27 cellular contexts compared by ENCODE assay signal in the genomic region with DNA sequence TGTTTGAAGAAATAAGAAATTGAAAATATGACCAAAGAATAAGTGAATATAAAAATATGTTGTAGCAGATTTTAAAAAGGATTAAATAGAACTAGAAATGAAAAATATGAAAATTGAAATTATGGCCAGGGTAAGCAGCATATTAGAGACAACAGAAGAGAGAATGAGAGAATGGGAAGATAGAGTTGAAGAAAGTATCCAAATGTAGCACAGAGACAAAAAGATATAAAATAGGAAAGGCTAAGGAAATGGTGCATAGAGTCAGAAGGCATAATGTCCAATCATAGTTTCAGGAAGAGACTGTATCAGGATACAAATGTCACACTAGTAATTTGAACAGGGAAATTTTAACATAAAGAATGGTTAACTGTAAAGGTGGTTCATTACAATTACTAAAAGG.
"Had no signal": no experiment of that assay in that cellular context is flagged by ENCODE, and none has a peak within 500 bp of the region (broad histone marks: within the 10 kb centered on the region; RNA-seq: fewer than 3 reads in every experiment).

No MANE protein-coding gene starts in this region.

- H3K27me3 Mint-ChIP-seq: stimulated activated naive CD8-positive, alpha-beta T cell treated with anti-CD3 and anti-CD28 coated beads, Interleukin-15, Interleukin-2, amounts not matched to agents 100 ng/mL and 50 ng/mL, for 24 hours had no signal

- H3K4me1 Mint-ChIP-seq: nephron; neural progenitor cell; stimulated activated effector memory CD8-positive, alpha-beta T cell treated with anti-CD3 and anti-CD28 coated beads, Interleukin-12 subunit alpha, Interleukin-12 subunit beta, amount 100 ng/mL, for 72 hours; stimulated activated naive B cell treated with anti-CD40 and anti-IgM and Interleukin-4, amounts not matched to agents 10 μg/mL and 1 μg/mL and 100 μg/mL, for 72 hours had no signal

- H2AFZ ChIP-seq: neural progenitor cell, parathyroid adenoma had no signal

- H3K36me3 ChIP-seq: neural progenitor cell, ovary, right lobe of liver, sigmoid colon, stomach, thoracic aorta, thyroid gland, upper lobe of left lung, vagina had no signal

- H3K27me3 ChIP-seq: neural progenitor cell, ovary, right lobe of liver, sigmoid colon, stomach, thyroid gland, tibial nerve, upper lobe of left lung, vagina had no signal

- H3K4me3 Mint-ChIP-seq: nephron; neural progenitor cell; stimulated activated effector memory CD8-positive, alpha-beta T cell treated with anti-CD3 and anti-CD28 coated beads, Interleukin-12 subunit alpha, Interleukin-12 subunit beta, amount 100 ng/mL, for 72 hours; stimulated activated naive B cell treated with anti-CD40 and anti-IgM and Interleukin-4, amounts not matched to agents 10 μg/mL and 1 μg/mL and 100 μg/mL, for 72 hours; stimulated activated naive CD8-positive, alpha-beta T cell treated with anti-CD3 and anti-CD28 coated beads, Interleukin-15, Interleukin-2, amounts not matched to agents 100 ng/mL and 50 ng/mL, for 24 hours had no signal

- ATAC-seq: psoas muscle; right cardiac atrium; right lobe of liver; stimulated activated effector memory CD8-positive, alpha-beta T cell treated with anti-CD3 and anti-CD28 coated beads, Interleukin-12 subunit alpha, Interleukin-12 subunit beta, amount 100 ng/mL, for 72 hours; stimulated activated naive B cell treated with anti-CD40 and anti-IgM and Interleukin-4, amounts not matched to agents 10 μg/mL and 1 μg/mL and 100 μg/mL, for 72 hours had no signal

- H3K4me2 ChIP-seq: neural progenitor cell had no signal

- H3K27ac ChIP-seq: neural progenitor cell, ovary, parathyroid adenoma, psoas muscle, right lobe of liver, sigmoid colon, stomach, thoracic aorta, thyroid gland, tibial nerve, upper lobe of left lung, vagina had no signal

- H3K27ac Mint-ChIP-seq: nephron; neural progenitor cell; progenitor cell of endocrine pancreas; stimulated activated effector memory CD8-positive, alpha-beta T cell treated with anti-CD3 and anti-CD28 coated beads, Interleukin-12 subunit alpha, Interleukin-12 subunit beta, amount 100 ng/mL, for 72 hours; stimulated activated naive B cell treated with anti-CD40 and anti-IgM and Interleukin-4, amounts not matched to agents 10 μg/mL and 1 μg/mL and 100 μg/mL, for 72 hours; stimulated activated naive CD8-positive, alpha-beta T cell treated with anti-CD3 and anti-CD28 coated beads, Interleukin-15, Interleukin-2, amounts not matched to agents 100 ng/mL and 50 ng/mL, for 24 hours had no signal

- H3K4me3 ChIP-seq: neural progenitor cell, ovary, psoas muscle, right lobe of liver, sigmoid colon, stomach, thoracic aorta, thyroid gland, tibial nerve, upper lobe of left lung, vagina had no signal

- H3K36me3 Mint-ChIP-seq: stimulated activated effector memory CD8-positive, alpha-beta T cell treated with anti-CD3 and anti-CD28 coated beads, Interleukin-12 subunit alpha, Interleukin-12 subunit beta, amount 100 ng/mL, for 72 hours had no signal

- H3K4me1 ChIP-seq: neural progenitor cell, parathyroid adenoma, psoas muscle, right lobe of liver, sigmoid colon, stomach, thyroid gland, tibial nerve, upper lobe of left lung, vagina had no signal

- H3K9me3 ChIP-seq: ovary, psoas muscle, right lobe of liver, sigmoid colon, stomach, thoracic aorta, thyroid gland, upper lobe of left lung, vagina had no signal

- FAIRE-seq: small intestine had no signal

- H3K79me2 ChIP-seq: parathyroid adenoma had no signal

- H3K9ac ChIP-seq: neural progenitor cell, parathyroid adenoma had no signal

- DNase-seq: occipital lobe; ovary; posterior cingulate gyrus; psoas muscle; right cardiac atrium; right lobe of liver; sigmoid colon; small intestine; stimulated activated CD4-positive, alpha-beta T cell treated with anti-CD3 and anti-CD28 coated beads, Interleukin-15, amount 100 ng/mL, for 24 hours; stimulated activated CD4-positive, alpha-beta T cell treated with anti-CD3 and anti-CD28 coated beads, Interleukin-2, amount 100 ng/mL, for 24 hours; stimulated activated CD4-positive, alpha-beta T cell treated with anti-CD3 and anti-CD28 coated beads, Interleukin-2, amount 100 ng/mL, for 48 hours; stimulated activated CD4-positive, alpha-beta T cell treated with anti-CD3 and anti-CD28 coated beads, Interleukin-4, amount 100 ng/mL, for 24 hours; stimulated activated naive B cell treated with anti-CD40 and anti-IgM and Interleukin-4, amounts not matched to agents 10 μg/mL and 1 μg/mL and 100 μg/mL, for 72 hours; stimulated activated naive CD4-positive, alpha-beta T cell treated with Interleukin-2 at 50 U/mL for 16 hours; stomach; thyroid gland; trophoblast cell; upper lobe of left lung had no signal
